ENCODE assay signal across 22 cellular contexts in the genomic region with DNA sequence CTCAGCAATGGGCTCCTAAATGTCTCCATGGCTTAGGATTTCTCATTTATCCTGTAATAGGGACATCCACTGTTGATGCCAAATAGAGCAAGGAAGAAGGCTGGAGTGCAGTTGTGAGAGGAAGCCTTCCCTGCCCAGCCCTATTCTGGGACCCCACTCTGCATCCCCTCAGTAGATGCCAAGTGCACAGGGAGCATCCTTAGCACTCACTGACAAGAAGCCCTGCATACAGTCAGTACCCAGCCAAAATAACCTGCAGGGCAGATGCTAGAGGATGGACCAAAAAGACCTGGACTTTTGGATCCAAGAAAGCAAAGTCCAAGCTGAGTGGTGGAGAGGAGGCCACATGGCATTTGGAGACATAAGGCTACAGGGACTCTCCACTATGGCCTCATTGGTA.
"Had no signal": no experiment of that assay in that cellular context is flagged by ENCODE, and none has a peak within 500 bp of the region (broad histone marks: within the 10 kb centered on the region; RNA-seq: fewer than 3 reads in every experiment).

No MANE protein-coding gene starts in this region.

- H3K9me3 Mint-ChIP-seq: dendritic cell treated with granulocyte-macrophage colony-stimulating factor and Interleukin-4, amounts not matched to agents 40 ng/mL and 50 ng/mL, for 4 days; mesothelial cell of epicardium had no signal

- H3K9me3 ChIP-seq: esophagus squamous epithelium, gastrocnemius medialis, heart right ventricle, left lung, lower lobe of right lung, mucosa of descending colon had no signal

- H3K27ac Mint-ChIP-seq: dendritic cell treated with granulocyte-macrophage colony-stimulating factor and Interleukin-4, amounts not matched to agents 40 ng/mL and 50 ng/mL, for 4 days; mesothelial cell of epicardium had no signal

- H3K4me3 Mint-ChIP-seq: dendritic cell treated with granulocyte-macrophage colony-stimulating factor and Interleukin-4, amounts not matched to agents 40 ng/mL and 50 ng/mL, for 4 days; mesothelial cell of epicardium had no signal

- H3K4me1 Mint-ChIP-seq: mesothelial cell of epicardium had no signal

- H3K36me3 ChIP-seq: esophagus squamous epithelium, gastrocnemius medialis, left lung, lower lobe of right lung had no signal

- H3K27me3 ChIP-seq: gastrocnemius medialis had no signal

- ATAC-seq: esophagus mucosa, gastrocnemius medialis, heart right ventricle, left cardiac atrium, left lung, left ventricle myocardium superior, lower lobe of right lung, mucosa of descending colon had no signal

- H3K27ac ChIP-seq: epithelial cell of prostate, esophagus squamous epithelium, gastrocnemius medialis, heart right ventricle, left lung, lower lobe of right lung had no signal

- H3K4me3 ChIP-seq: esophagus squamous epithelium, gastrocnemius medialis, heart right ventricle, left lung, lower lobe of right lung, mucosa of descending colon had no signal

- DNase-seq: cortex of kidney; effector CD4-positive, alpha-beta T cell; effector memory CD4-positive, alpha-beta T cell; erythroblast; esophagus squamous epithelium; foreskin fibroblast; foreskin melanocyte; gastrocnemius medialis; glutamatergic neuron; head of caudate nucleus; heart right ventricle; hippocampal formation; left cardiac atrium; left lung; left ventricle myocardium superior; lower lobe of right lung; mesenchymal stem cell; mucosa of descending colon had no signal

- H3K4me1 ChIP-seq: esophagus squamous epithelium, gastrocnemius medialis, heart right ventricle had no signal

- H3K36me3 Mint-ChIP-seq: mesothelial cell of epicardium had no signal
